1 cellular context compared by ENCODE assay signal in the genomic region with DNA sequence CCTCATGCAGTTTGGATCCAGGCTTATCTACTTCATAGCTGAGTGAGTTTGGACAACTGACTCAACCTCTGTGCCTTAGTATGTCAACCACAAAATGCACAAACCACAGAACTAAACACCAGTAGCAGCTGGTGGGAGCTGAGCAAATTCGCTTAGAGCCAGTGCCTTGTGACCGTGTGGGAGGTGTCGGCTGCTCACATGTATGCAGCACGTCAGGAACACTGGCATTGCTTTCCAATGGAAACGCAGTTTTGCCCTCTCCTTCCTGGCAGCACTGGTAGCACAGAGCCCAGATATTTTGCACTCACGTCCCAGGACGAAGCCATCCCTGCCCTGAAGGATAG.
TF ChIP-seq lines count a peak whose summit lies in the region.

No MANE protein-coding gene starts in this region.

TF ChIP-seq in K562, 482 proteins besides CTCF, POLR2A, EP300 and RAD21 (continued from another document and continues in another):
- TF ChIP-seq, protein P1, sequence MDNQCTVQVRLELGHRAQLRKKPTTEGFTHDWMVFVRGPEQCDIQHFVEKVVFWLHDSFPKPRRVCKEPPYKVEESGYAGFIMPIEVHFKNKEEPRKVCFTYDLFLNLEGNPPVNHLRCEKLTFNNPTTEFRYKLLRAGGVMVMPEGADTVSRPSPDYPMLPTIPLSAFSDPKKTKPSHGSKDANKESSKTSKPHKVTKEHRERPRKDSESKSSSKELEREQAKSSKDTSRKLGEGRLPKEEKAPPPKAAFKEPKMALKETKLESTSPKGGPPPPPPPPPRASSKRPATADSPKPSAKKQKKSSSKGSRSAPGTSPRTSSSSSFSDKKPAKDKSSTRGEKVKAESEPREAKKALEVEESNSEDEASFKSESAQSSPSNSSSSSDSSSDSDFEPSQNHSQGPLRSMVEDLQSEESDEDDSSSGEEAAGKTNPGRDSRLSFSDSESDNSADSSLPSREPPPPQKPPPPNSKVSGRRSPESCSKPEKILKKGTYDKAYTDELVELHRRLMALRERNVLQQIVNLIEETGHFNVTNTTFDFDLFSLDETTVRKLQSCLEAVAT (IDR thresholded peaks at IDR 0.05), result peak in 1 of 2 experiments; percentile 94; a peak in 2 of 4 replicates
- no peak for TF ChIP-seq ZNF583 (CRISPR knock-in tag; IDR thresholded peaks at IDR 0.05)
- TF ChIP-seq ARID2 (IDR thresholded peaks at IDR 0.05), result no peak
- TF ChIP-seq TCFL5 (CRISPR knock-in tag; conservative IDR thresholded peaks at IDR 0.05), result no peak
- no peak for TF ChIP-seq EP400 (IDR thresholded peaks at IDR 0.05)
- TF ChIP-seq, protein P2, sequence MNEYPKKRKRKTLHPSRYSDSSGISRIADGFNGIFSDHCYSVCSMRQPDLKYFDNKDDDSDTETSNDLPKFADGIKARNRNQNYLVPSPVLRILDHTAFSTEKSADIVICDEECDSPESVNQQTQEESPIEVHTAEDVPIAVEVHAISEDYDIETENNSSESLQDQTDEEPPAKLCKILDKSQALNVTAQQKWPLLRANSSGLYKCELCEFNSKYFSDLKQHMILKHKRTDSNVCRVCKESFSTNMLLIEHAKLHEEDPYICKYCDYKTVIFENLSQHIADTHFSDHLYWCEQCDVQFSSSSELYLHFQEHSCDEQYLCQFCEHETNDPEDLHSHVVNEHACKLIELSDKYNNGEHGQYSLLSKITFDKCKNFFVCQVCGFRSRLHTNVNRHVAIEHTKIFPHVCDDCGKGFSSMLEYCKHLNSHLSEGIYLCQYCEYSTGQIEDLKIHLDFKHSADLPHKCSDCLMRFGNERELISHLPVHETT (CRISPR knock-in tag; conservative IDR thresholded peaks at IDR 0.05 in 1 of 2, IDR thresholded peaks at IDR 0.05 in 1 of 2), result peak in 1 of 2 experiments; percentile 58; a peak in 1 of 4 replicates
- no peak for TF ChIP-seq CBX2 (IDR thresholded peaks at IDR 0.05; ENCODE audit: insufficient read depth, low read length, poor library complexity, severe bottlenecking)
- no peak for TF ChIP-seq PCBP1 (IDR thresholded peaks at IDR 0.05; ENCODE audit: low read depth, low read length, poor library complexity, severe bottlenecking)
- TF ChIP-seq, protein P3, sequence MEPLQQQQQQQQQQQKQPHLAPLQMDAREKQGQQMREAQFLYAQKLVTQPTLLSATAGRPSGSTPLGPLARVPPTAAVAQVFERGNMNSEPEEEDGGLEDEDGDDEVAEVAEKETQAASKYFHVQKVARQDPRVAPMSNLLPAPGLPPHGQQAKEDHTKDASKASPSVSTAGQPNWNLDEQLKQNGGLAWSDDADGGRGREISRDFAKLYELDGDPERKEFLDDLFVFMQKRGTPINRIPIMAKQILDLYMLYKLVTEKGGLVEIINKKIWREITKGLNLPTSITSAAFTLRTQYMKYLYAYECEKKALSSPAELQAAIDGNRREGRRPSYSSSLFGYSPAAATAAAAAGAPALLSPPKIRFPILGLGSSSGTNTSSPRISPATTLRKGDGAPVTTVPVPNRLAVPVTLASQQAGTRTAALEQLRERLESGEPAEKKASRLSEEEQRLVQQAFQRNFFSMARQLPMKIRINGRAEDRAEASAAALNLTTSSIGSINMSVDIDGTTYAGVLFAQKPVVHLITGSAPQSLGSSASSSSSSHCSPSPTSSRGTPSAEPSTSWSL (CRISPR knock-in tag; IDR thresholded peaks at IDR 0.05; ENCODE audit: borderline replicate concordance), result no peak
- TF ChIP-seq, protein P4, sequence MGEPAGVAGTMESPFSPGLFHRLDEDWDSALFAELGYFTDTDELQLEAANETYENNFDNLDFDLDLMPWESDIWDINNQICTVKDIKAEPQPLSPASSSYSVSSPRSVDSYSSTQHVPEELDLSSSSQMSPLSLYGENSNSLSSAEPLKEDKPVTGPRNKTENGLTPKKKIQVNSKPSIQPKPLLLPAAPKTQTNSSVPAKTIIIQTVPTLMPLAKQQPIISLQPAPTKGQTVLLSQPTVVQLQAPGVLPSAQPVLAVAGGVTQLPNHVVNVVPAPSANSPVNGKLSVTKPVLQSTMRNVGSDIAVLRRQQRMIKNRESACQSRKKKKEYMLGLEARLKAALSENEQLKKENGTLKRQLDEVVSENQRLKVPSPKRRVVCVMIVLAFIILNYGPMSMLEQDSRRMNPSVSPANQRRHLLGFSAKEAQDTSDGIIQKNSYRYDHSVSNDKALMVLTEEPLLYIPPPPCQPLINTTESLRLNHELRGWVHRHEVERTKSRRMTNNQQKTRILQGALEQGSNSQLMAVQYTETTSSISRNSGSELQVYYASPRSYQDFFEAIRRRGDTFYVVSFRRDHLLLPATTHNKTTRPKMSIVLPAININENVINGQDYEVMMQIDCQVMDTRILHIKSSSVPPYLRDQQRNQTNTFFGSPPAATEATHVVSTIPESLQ (CRISPR knock-in tag; IDR thresholded peaks at IDR 0.05), result no peak
- peak; percentile 44; the same call in 1 of the 2 replicates for TF ChIP-seq ARID1B (IDR thresholded peaks at IDR 0.05)
- no peak for TF ChIP-seq ETV5 (CRISPR knock-in tag; IDR thresholded peaks at IDR 0.05; ENCODE audit: low read depth)
- TF ChIP-seq, protein P5, sequence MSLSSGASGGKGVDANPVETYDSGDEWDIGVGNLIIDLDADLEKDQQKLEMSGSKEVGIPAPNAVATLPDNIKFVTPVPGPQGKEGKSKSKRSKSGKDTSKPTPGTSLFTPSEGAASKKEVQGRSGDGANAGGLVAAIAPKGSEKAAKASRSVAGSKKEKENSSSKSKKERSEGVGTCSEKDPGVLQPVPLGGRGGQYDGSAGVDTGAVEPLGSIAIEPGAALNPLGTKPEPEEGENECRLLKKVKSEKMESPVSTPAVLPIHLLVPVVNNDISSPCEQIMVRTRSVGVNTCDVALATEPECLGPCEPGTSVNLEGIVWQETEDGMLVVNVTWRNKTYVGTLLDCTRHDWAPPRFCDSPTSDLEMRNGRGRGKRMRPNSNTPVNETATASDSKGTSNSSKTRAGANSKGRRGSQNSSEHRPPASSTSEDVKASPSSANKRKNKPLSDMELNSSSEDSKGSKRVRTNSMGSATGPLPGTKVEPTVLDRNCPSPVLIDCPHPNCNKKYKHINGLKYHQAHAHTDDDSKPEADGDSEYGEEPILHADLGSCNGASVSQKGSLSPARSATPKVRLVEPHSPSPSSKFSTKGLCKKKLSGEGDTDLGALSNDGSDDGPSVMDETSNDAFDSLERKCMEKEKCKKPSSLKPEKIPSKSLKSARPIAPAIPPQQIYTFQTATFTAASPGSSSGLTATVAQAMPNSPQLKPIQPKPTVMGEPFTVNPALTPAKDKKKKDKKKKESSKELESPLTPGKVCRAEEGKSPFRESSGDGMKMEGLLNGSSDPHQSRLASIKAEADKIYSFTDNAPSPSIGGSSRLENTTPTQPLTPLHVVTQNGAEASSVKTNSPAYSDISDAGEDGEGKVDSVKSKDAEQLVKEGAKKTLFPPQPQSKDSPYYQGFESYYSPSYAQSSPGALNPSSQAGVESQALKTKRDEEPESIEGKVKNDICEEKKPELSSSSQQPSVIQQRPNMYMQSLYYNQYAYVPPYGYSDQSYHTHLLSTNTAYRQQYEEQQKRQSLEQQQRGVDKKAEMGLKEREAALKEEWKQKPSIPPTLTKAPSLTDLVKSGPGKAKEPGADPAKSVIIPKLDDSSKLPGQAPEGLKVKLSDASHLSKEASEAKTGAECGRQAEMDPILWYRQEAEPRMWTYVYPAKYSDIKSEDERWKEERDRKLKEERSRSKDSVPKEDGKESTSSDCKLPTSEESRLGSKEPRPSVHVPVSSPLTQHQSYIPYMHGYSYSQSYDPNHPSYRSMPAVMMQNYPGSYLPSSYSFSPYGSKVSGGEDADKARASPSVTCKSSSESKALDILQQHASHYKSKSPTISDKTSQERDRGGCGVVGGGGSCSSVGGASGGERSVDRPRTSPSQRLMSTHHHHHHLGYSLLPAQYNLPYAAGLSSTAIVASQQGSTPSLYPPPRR (CRISPR knock-in tag; IDR thresholded peaks at IDR 0.05; ENCODE audit: borderline replicate concordance), result peak; percentile 87; the same call in 1 of the 2 replicates
- peak; percentile 41; the same call in 1 of the 2 replicates for TF ChIP-seq JUND (IDR thresholded peaks at IDR 0.05; ENCODE audit: borderline replicate concordance, low read depth, low read length)
- no peak; the same call in 2 of the 3 replicates for TF ChIP-seq JUND (tag; IDR thresholded peaks at IDR 0.05; ENCODE audit: borderline replicate concordance, low read depth, low read length)
- TF ChIP-seq, protein P6, sequence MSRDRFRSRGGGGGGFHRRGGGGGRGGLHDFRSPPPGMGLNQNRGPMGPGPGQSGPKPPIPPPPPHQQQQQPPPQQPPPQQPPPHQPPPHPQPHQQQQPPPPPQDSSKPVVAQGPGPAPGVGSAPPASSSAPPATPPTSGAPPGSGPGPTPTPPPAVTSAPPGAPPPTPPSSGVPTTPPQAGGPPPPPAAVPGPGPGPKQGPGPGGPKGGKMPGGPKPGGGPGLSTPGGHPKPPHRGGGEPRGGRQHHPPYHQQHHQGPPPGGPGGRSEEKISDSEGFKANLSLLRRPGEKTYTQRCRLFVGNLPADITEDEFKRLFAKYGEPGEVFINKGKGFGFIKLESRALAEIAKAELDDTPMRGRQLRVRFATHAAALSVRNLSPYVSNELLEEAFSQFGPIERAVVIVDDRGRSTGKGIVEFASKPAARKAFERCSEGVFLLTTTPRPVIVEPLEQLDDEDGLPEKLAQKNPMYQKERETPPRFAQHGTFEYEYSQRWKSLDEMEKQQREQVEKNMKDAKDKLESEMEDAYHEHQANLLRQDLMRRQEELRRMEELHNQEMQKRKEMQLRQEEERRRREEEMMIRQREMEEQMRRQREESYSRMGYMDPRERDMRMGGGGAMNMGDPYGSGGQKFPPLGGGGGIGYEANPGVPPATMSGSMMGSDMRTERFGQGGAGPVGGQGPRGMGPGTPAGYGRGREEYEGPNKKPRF (IDR thresholded peaks at IDR 0.05; ENCODE audit: low read depth, low read length), result no peak
- no peak for TF ChIP-seq POLR3A (IDR thresholded peaks at IDR 0.05; ENCODE audit: borderline replicate concordance, extremely low read depth, insufficient read depth, insufficient read length)
- TF ChIP-seq, protein P7, sequence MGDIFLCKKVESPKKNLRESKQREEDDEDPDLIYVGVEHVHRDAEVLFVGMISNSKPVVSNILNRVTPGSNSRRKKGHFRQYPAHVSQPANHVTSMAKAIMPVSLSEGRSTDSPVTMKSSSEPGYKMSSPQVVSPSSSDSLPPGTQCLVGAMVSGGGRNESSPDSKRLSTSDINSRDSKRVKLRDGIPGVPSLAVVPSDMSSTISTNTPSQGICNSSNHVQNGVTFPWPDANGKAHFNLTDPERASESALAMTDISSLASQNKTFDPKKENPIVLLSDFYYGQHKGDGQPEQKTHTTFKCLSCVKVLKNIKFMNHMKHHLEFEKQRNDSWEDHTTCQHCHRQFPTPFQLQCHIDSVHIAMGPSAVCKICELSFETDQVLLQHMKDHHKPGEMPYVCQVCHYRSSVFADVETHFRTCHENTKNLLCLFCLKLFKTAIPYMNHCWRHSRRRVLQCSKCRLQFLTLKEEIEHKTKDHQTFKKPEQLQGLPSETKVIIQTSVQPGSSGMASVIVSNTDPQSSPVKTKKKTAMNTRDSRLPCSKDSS (IDR thresholded peaks at IDR 0.05; ENCODE audit: low read depth, partially characterized antibody), result no peak
- TF ChIP-seq ZC3H4 (CRISPR knock-in tag; IDR thresholded peaks at IDR 0.05; ENCODE audit: borderline replicate concordance), result no peak
- TF ChIP-seq ZNF408 (CRISPR knock-in tag; IDR thresholded peaks at IDR 0.05; ENCODE audit: low read depth), result no peak
- TF ChIP-seq, protein P8, sequence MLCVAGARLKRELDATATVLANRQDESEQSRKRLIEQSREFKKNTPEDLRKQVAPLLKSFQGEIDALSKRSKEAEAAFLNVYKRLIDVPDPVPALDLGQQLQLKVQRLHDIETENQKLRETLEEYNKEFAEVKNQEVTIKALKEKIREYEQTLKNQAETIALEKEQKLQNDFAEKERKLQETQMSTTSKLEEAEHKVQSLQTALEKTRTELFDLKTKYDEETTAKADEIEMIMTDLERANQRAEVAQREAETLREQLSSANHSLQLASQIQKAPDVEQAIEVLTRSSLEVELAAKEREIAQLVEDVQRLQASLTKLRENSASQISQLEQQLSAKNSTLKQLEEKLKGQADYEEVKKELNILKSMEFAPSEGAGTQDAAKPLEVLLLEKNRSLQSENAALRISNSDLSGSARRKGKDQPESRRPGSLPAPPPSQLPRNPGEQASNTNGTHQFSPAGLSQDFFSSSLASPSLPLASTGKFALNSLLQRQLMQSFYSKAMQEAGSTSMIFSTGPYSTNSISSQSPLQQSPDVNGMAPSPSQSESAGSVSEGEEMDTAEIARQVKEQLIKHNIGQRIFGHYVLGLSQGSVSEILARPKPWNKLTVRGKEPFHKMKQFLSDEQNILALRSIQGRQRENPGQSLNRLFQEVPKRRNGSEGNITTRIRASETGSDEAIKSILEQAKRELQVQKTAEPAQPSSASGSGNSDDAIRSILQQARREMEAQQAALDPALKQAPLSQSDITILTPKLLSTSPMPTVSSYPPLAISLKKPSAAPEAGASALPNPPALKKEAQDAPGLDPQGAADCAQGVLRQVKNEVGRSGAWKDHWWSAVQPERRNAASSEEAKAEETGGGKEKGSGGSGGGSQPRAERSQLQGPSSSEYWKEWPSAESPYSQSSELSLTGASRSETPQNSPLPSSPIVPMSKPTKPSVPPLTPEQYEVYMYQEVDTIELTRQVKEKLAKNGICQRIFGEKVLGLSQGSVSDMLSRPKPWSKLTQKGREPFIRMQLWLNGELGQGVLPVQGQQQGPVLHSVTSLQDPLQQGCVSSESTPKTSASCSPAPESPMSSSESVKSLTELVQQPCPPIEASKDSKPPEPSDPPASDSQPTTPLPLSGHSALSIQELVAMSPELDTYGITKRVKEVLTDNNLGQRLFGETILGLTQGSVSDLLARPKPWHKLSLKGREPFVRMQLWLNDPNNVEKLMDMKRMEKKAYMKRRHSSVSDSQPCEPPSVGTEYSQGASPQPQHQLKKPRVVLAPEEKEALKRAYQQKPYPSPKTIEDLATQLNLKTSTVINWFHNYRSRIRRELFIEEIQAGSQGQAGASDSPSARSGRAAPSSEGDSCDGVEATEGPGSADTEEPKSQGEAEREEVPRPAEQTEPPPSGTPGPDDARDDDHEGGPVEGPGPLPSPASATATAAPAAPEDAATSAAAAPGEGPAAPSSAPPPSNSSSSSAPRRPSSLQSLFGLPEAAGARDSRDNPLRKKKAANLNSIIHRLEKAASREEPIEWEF (CRISPR knock-in tag; IDR thresholded peaks at IDR 0.05), result no peak
- TF ChIP-seq MEIS2 (IDR thresholded peaks at IDR 0.05; ENCODE audit: partially characterized antibody), result no peak
- no peak for TF ChIP-seq MAFG (tag; conservative IDR thresholded peaks at IDR 0.05)
- TF ChIP-seq POLR2G (IDR thresholded peaks at IDR 0.05; ENCODE audit: low read depth, low read length), result no peak
- peak; percentile 47; the same call in 1 of the 2 replicates for TF ChIP-seq BCOR (IDR thresholded peaks at IDR 0.05)
- TF ChIP-seq ZNF507 (tag; conservative IDR thresholded peaks at IDR 0.05), result no peak
- no peak for TF ChIP-seq NFXL1 (CRISPR knock-in tag; IDR thresholded peaks at IDR 0.05)
- no peak for TF ChIP-seq SMAD1 (IDR thresholded peaks at IDR 0.05; ENCODE audit: low read depth, low read length, partially characterized antibody)
